Comparison of ENCODE assay signal across 8 cellular contexts in the genomic region with DNA sequence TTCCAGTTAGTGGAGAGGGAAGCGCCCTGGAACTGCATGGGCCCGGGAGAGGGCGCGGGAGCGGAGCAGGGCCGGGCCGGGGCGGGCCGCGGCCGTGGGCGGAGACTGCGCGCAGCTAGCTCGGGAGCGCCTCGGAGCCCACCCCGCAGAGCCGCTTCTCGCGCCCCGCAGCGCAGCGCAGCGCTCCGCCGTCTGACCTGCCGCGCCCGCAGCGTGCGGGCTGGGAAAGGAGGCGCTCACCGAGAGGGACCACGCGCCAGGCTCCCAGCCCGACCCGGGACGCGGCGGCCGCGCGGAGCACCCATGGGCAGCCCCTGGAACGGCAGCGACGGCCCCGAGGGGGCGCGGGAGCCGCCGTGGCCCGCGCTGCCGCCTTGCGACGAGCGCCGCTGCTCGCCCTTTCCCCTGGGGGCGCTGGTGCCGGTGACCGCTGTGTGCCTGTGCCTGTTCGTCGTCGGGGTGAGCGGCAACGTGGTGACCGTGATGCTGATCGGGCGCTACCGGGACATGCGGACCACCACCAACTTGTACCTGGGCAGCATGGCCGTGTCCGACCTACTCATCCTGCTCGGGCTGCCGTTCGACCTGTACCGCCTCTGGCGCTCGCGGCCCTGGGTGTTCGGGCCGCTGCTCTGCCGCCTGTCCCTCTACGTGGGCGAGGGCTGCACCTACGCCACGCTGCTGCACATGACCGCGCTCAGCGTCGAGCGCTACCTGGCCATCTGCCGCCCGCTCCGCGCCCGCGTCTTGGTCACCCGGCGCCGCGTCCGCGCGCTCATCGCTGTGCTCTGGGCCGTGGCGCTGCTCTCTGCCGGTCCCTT. TPM values are rescaled to one million over a fixed set of nuclear protein-coding genes. Genes with fewer than 3 reads are reported as not detected.
DNase-seq lines count a peak whose midpoint lies in the region; ATAC-seq and TF ChIP-seq lines count a peak whose summit lies in the region.

Gene MLNR (plus strand): TSS at position 304 of the 821 bp plus-strand sequence. CDS start 0 bp downstream, at position 304.

- H3K27ac ChIP-seq in SK-N-SH (ENCODE audit: low read depth in 2 of 2, low read length in 1 of 2): no peak within 1 kb of the TSS
- no peak within 1 kb of the TSS for H3K27ac ChIP-seq in mammary epithelial cell (ENCODE audit: insufficient read depth, low read depth, low read length)

- H3K9me2 ChIP-seq in SK-N-SH: no peaks in the 10 kb centered on the region

- dilution Hi-C loops in mammary epithelial cell (cut with HindIII; ENCODE audit: low sequenced_read_pairs): no loop called here

- WGBS in SK-N-SH (ENCODE audit: low lambda C conversion rate): 17% methylated on average over 25 of the region's 111 CpGs
- WGBS in mammary epithelial cell (ENCODE audit: low coverage, missing lambda C conversion rate): 11% methylated on average over 7 of the region's 111 CpGs

- DNase-seq in DMS53 (lab: John Stamatoyannopoulos, UW): peak; percentile 69
- no peak for DNase-seq in DMS53 treated with DMSO at 0.1 percent for 48 hours (lab: John Stamatoyannopoulos, UW; ENCODE audit: unreplicated experiment)
- peak; percentile 86 for DNase-seq in SK-N-SH
- peak; percentile 14 for DNase-seq in mammary epithelial cell
- DNase-seq in left colon: peak in 1 of 2 donors; percentile 45
- DNase-seq in stimulated activated CD4-positive, alpha-beta T cell treated with anti-CD3 and anti-CD28 coated beads, Interleukin-4, amount 100 ng/mL, for 1 hour: peak; percentile 49
- DNase-seq in NCI-H2081 treated with DMSO at 0.1 percent for 48 hours (lab: John Stamatoyannopoulos, UW): no peak
- DNase-seq in NCI-H1694 (lab: John Stamatoyannopoulos, UW): no peak

- no peak for TF ChIP-seq RAD21 in SK-N-SH (IDR thresholded peaks at IDR 0.05; ENCODE audit: low read length)

- no peaks in the 10 kb centered on the region for H3K36me3 ChIP-seq in SK-N-SH (replicated peaks in 1 of 2; ENCODE audit: control insufficient read depth in 1 of 2, insufficient read depth in 2 of 2, low read length in 1 of 2)
- H3K36me3 ChIP-seq in mammary epithelial cell (ENCODE audit: insufficient read depth, low read length): no peaks in the 10 kb centered on the region

- no peaks in the 10 kb centered on the region for H3K9me3 ChIP-seq in SK-N-SH
- no peaks in the 10 kb centered on the region for H3K9me3 ChIP-seq in mammary epithelial cell (replicated peaks; ENCODE audit: insufficient read depth, low read length)

- H3F3A ChIP-seq in SK-N-SH (replicated peaks; ENCODE audit: insufficient read depth): no peaks in the 10 kb centered on the region

- in situ Hi-C loops in mammary epithelial cell (cut with MboI; ENCODE audit: low sequenced_read_pairs in 2 of 2): no loop called here

- H3K27me3 ChIP-seq in SK-N-SH (ENCODE audit: insufficient read depth) (peaks cover 49% of the 10 kb centered on the region), mammary epithelial cell (ENCODE audit: insufficient read depth, low read length) (peaks cover 41% of the 10 kb centered on the region)

- peak; percentile 31 for TF ChIP-seq CTCF in SK-N-SH (IDR thresholded peaks at IDR 0.05)
- TF ChIP-seq CTCF in mammary epithelial cell (conservative IDR thresholded peaks at IDR 0.05 in 1 of 2, IDR thresholded peaks at IDR 0.05 in 1 of 2; ENCODE audit: extremely low read depth in 1 of 2, insufficient read depth in 1 of 2, low read depth in 1 of 2, low read length in 2 of 2): no peak

- H3K9ac ChIP-seq in SK-N-SH: no peak within 1 kb of the TSS
- no peak within 1 kb of the TSS for H3K9ac ChIP-seq in mammary epithelial cell (ENCODE audit: insufficient read depth, low read length)

- peak within 1 kb of the TSS; percentile 41; the same call in 1 of the 2 replicates for H2AFZ ChIP-seq in SK-N-SH (ENCODE audit: low read depth)
- peak within 1 kb of the TSS; percentile 63 for H2AFZ ChIP-seq in mammary epithelial cell (ENCODE audit: low read depth, low read length)

- H3K4me1 ChIP-seq in SK-N-SH (ENCODE audit: control insufficient read depth in 1 of 2, insufficient read depth in 2 of 2, low read depth in 1 of 2, low read length in 1 of 2) (peaks cover 0 to 5% of the 10 kb centered on the region in 2 experiments; a peak in 1 of 4 replicates), mammary epithelial cell (ENCODE audit: insufficient read depth, low read length) (no peaks in the 10 kb centered on the region)

- H3K4me3 ChIP-seq in SK-N-SH (ENCODE audit: low read depth in 2 of 2, low read length in 1 of 2) (peak within 1 kb of the TSS; percentile 43), mammary epithelial cell (replicated peaks in 1 of 3; ENCODE audit: insufficient read depth in 1 of 3, low read depth in 2 of 3, low read length in 3 of 3) (peak within 1 kb of the TSS in 1 of 3 experiments; percentile 19)

- intact Hi-C loops in mammary epithelial cell (cut with micrococcal nuclease): no loop called here
- intact Hi-C loops in left colon (cut with DNase I, micrococcal nuclease): no loop called here

- H4K20me1 ChIP-seq in SK-N-SH (ENCODE audit: insufficient read depth): no peaks in the 10 kb centered on the region
- H4K20me1 ChIP-seq in mammary epithelial cell (ENCODE audit: insufficient read depth, low read length): no peaks in the 10 kb centered on the region

- CTCF ChIA-PET in SK-N-SH (lab: Yijun Ruan, JAX): interaction anchor here (0.7 to 1.4 kb wide), 2 partner anchors 9 to 59 kb away, joined by 4 to 5 read pairs; no protein-coding TSS in a partner anchor
- CTCF ChIA-PET in mammary epithelial cell (lab: Charles Lee; ENCODE audit: low non-redundant PET): no interaction called here

- peak; percentile 77 for ATAC-seq in left colon

- H3K79me2 ChIP-seq in SK-N-SH (ENCODE audit: insufficient read depth) (no peaks in the 10 kb centered on the region), mammary epithelial cell (ENCODE audit: insufficient read depth, low read length) (no peaks in the 10 kb centered on the region)

- H3K4me2 ChIP-seq in SK-N-SH (peak within 1 kb of the TSS; percentile 41; the same call in 1 of the 2 replicates), mammary epithelial cell (ENCODE audit: insufficient read depth, low read depth, low read length) (peak within 1 kb of the TSS; percentile 67)

- TF ChIP-seq EP300 in SK-N-SH (IDR thresholded peaks at IDR 0.05; ENCODE audit: borderline replicate concordance in 1 of 2, low read depth in 1 of 2, low read length in 1 of 2): no peak

- BruUV-seq in mammary epithelial cell (replicated peaks; lab: Mats Ljungman, UMichigan): no TSS peak

- POLR2A ChIA-PET in SK-N-SH (lab: Yijun Ruan, JAX): no interaction called here

TF ChIP-seq in SK-N-SH, 30 proteins besides CTCF, POLR2A, EP300 and RAD21:
- TF ChIP-seq EZH2phosphoT487 (IDR thresholded peaks at IDR 0.05; ENCODE audit: borderline replicate concordance, low read depth) (peak; percentile 79; the same call in 1 of the 2 replicates), FOSL2 (IDR thresholded peaks at IDR 0.05; ENCODE audit: borderline replicate concordance, low read depth) (no peak), TCF12 (IDR thresholded peaks at IDR 0.05) (no peak), ZBTB33 (IDR thresholded peaks at IDR 0.05; ENCODE audit: borderline replicate concordance, low read depth) (no peak), NRF1 (IDR thresholded peaks at IDR 0.05; ENCODE audit: low read depth, low read length) (no peak), JUND (IDR thresholded peaks at IDR 0.05) (no peak)
- TF ChIP-seq, protein P1, sequence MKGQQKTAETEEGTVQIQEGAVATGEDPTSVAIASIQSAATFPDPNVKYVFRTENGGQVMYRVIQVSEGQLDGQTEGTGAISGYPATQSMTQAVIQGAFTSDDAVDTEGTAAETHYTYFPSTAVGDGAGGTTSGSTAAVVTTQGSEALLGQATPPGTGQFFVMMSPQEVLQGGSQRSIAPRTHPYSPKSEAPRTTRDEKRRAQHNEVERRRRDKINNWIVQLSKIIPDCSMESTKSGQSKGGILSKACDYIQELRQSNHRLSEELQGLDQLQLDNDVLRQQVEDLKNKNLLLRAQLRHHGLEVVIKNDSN (IDR thresholded peaks at IDR 0.05; ENCODE audit: borderline replicate concordance, low read depth): no peak

RNA-seq across cellular contexts. Expression of gene MLNR, which starts in this region (rescaled TPM):
- polyA plus RNA-seq in SK-N-SH (2012; rRNA removed): not detected in 2 replicates
- polyA plus RNA-seq in SK-N-SH (2012; cell fraction: cytosol; rRNA removed): not detected in 2 replicates
- polyA plus RNA-seq in SK-N-SH (2012; cell fraction: nucleus; rRNA removed): 0.07 TPM in 1 of 2 replicates, not detected in the other
- not detected for total RNA-seq in mammary epithelial cell
- polyA plus RNA-seq in mammary epithelial cell: not detected
- polyA minus RNA-seq in mammary epithelial cell: not detected
- not detected for total RNA-seq in left colon

Comparison
In these comparisons a context has a peak if more than half of its experiments do, and no peak if none do; other contexts are left out.
1. DNase-seq: peak in DMS53 (single experiment) and stimulated activated CD4-positive, alpha-beta T cell treated with anti-CD3 and anti-CD28 coated beads, Interleukin-4, amount 100 ng/mL, for 1 hour (single experiment); none in DMS53 treated with DMSO at 0.1 percent for 48 hours (single experiment), NCI-H2081 treated with DMSO at 0.1 percent for 48 hours (single experiment) and NCI-H1694 (single experiment).
2. Peak in DNase-seq, H3K4me3 ChIP-seq and H3K4me2 ChIP-seq in SK-N-SH; RNA of the gene not detected or under 1 TPM.
3. Peak in DNase-seq and H3K4me2 ChIP-seq in mammary epithelial cell; RNA of the gene not detected or under 1 TPM.
4. Peak in ATAC-seq in left colon; RNA of the gene not detected or under 1 TPM.